ENCODE assay signal across 8 cellular contexts in the genomic region with DNA sequence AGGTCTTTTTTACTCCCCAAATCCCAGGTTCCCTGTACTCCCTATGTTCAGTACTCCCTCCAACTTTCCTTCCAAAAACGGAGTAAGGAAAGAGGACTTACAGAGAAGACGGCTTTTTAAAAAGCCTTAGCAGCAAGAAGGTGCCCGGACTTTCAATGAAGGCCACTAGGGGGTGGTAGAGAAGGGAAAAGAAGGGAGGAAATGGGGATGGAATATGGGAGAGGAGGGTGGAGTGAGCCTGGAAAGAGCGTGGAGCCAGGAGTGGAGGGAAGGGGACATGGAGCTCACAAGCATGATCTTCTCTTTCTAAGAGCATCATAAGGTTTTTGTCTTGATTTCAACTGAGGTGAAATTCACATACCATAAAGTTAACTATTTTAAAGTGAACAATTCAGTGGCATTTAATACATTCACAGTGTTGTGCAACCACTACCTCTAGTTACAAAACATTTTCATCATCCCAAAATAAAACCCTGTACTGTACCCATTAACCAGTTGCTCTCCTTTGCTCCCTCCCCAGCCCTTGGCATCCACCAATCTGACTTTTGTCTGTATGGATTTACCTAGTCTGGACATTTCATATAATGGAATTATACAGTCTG.
DNase-seq lines count a peak whose midpoint lies in the region; ATAC-seq and TF ChIP-seq lines count a peak whose summit lies in the region.

No MANE protein-coding gene starts in this region.

- peaks cover 4% of the 10 kb centered on the region for H3K27me3 Mint-ChIP-seq in activated T-cell treated with anti-CD3 and anti-CD28 coated beads, Interleukin-2, amount 50 U/mL, for 24 hours
- peaks cover 35% of the 10 kb centered on the region for H3K27me3 Mint-ChIP-seq in T-helper 17 cell

- no peak overlapping the region for H3K27ac Mint-ChIP-seq in activated T-cell treated with anti-CD3 and anti-CD28 coated beads, Interleukin-2, amount 50 U/mL, for 24 hours
- no peak overlapping the region for H3K27ac Mint-ChIP-seq in T-helper 17 cell

- no peaks in the 10 kb centered on the region for H3K9me3 ChIP-seq in T-helper 17 cell (ENCODE audit: control insufficient read depth, low read length, poor library complexity, severe bottlenecking)

- no peak for TF ChIP-seq EP300 in Ishikawa (IDR thresholded peaks at IDR 0.05; ENCODE audit: borderline replicate concordance)

- peak; percentile 37 for ATAC-seq in T-helper 17 cell
- no peak for ATAC-seq in GM21447 (IDR thresholded peaks at IDR 0.05; ENCODE audit: unreplicated experiment)
- no peak for ATAC-seq in HG02798 (IDR thresholded peaks at IDR 0.05; ENCODE audit: poor library complexity, unreplicated experiment)

- DNase-seq in activated T-cell treated with anti-CD3 and anti-CD28 coated beads for 1 hour (ENCODE audit: low read depth) (peak; percentile 17), T-helper 17 cell (peak in 1 of 3 donors; percentile 11), fibroblast of gingiva (ENCODE audit: low read depth) (peak; percentile 48), pons (ENCODE audit: low spot score) (peak; percentile 70)
- DNase-seq in activated T-cell treated with anti-CD3 and anti-CD28 coated beads, Interleukin-2, amount 50 U/mL, for 24 hours, result no peak

- TF ChIP-seq RAD21 in Ishikawa (IDR thresholded peaks at IDR 0.05; ENCODE audit: low read depth), result peak; percentile 77

- no peak overlapping the region for H3K4me3 Mint-ChIP-seq in activated T-cell treated with anti-CD3 and anti-CD28 coated beads, Interleukin-2, amount 50 U/mL, for 24 hours
- no peak overlapping the region for H3K4me3 Mint-ChIP-seq in T-helper 17 cell

- H3K36me3 Mint-ChIP-seq in activated T-cell treated with anti-CD3 and anti-CD28 coated beads, Interleukin-2, amount 50 U/mL, for 24 hours (ENCODE audit: low read depth), result no peaks in the 10 kb centered on the region
- no peaks in the 10 kb centered on the region for H3K36me3 Mint-ChIP-seq in T-helper 17 cell (ENCODE audit: low read depth)

- no peaks in the 10 kb centered on the region for H3K9me3 Mint-ChIP-seq in activated T-cell treated with anti-CD3 and anti-CD28 coated beads, Interleukin-2, amount 50 U/mL, for 24 hours

- no peaks in the 10 kb centered on the region for H3K4me1 Mint-ChIP-seq in activated T-cell treated with anti-CD3 and anti-CD28 coated beads, Interleukin-2, amount 50 U/mL, for 24 hours (ENCODE audit: low read depth)
- peaks cover 2% of the 10 kb centered on the region for H3K4me1 Mint-ChIP-seq in T-helper 17 cell

TF ChIP-seq in Ishikawa, 13 proteins besides CTCF, POLR2A, EP300 and RAD21:
- TF ChIP-seq FOXM1 (IDR thresholded peaks at IDR 0.05; ENCODE audit: borderline replicate concordance, low read depth) (no peak), CEBPB (IDR thresholded peaks at IDR 0.05) (peak; percentile 30; the same call in 1 of the 2 replicates)
TF ChIP-seq in Ishikawa: peak in this region for 1.
